In the genomic region with DNA sequence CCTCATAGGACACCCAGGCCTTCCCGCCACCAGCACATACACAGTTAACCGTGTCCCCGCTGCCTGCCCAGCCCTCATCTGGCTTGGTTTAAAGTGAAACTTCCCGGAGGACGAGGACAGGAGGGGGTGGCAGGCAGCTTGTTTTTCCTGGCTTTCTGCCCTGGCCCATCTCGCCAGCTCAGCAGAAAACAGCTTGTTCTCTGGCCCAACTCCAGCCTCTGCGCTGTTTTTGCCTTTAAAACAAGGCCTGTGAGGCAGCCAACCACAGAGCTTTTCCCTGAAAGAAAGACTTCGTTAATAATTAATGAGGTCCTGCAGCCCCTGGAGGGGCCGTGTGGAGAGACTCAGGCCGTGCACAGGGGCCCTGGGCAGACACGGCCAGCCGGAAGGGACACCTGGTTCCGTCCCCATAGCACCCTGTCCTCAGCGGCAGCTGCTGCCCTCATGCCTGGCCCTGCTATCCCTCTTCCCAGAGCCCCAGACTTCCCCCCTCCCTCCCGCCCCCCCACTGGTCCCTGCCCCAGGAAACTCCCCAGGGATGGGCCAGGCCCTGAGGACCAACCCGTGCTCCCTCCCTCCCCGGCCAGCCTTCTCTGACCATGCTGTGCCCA, we compare ENCODE assay signal across 1 cellular context.
TF ChIP-seq lines count a peak whose summit lies in the region.

No MANE protein-coding gene starts in this region.

TF ChIP-seq in HepG2, 621 proteins besides CTCF, POLR2A, EP300 and RAD21 (continued from another document):
- TF ChIP-seq, protein P1, sequence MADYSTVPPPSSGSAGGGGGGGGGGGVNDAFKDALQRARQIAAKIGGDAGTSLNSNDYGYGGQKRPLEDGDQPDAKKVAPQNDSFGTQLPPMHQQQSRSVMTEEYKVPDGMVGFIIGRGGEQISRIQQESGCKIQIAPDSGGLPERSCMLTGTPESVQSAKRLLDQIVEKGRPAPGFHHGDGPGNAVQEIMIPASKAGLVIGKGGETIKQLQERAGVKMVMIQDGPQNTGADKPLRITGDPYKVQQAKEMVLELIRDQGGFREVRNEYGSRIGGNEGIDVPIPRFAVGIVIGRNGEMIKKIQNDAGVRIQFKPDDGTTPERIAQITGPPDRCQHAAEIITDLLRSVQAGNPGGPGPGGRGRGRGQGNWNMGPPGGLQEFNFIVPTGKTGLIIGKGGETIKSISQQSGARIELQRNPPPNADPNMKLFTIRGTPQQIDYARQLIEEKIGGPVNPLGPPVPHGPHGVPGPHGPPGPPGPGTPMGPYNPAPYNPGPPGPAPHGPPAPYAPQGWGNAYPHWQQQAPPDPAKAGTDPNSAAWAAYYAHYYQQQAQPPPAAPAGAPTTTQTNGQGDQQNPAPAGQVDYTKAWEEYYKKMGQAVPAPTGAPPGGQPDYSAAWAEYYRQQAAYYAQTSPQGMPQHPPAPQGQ (CRISPR knock-in tag; IDR thresholded peaks at IDR 0.05; ENCODE audit: borderline replicate concordance): no peak
- TF ChIP-seq ZNF33B (CRISPR knock-in tag; IDR thresholded peaks at IDR 0.05) (no peak), FOXA1 (IDR thresholded peaks at IDR 0.05) (no peak), FOXA1 (CRISPR knock-in tag; IDR thresholded peaks at IDR 0.05) (0 out of 2 replicates have a peak, but pooled peaks have one; percentile 22), ZNF7 (CRISPR knock-in tag; IDR thresholded peaks at IDR 0.05) (no peak), HDAC1 (CRISPR knock-in tag; IDR thresholded peaks at IDR 0.05) (0 out of 2 replicates have a peak, but pooled peaks have one; percentile 49), SALL2 (CRISPR knock-in tag; IDR thresholded peaks at IDR 0.05) (no peak)
- TF ChIP-seq, protein P2, sequence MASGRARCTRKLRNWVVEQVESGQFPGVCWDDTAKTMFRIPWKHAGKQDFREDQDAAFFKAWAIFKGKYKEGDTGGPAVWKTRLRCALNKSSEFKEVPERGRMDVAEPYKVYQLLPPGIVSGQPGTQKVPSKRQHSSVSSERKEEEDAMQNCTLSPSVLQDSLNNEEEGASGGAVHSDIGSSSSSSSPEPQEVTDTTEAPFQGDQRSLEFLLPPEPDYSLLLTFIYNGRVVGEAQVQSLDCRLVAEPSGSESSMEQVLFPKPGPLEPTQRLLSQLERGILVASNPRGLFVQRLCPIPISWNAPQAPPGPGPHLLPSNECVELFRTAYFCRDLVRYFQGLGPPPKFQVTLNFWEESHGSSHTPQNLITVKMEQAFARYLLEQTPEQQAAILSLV (CRISPR knock-in tag; IDR thresholded peaks at IDR 0.05; ENCODE audit: borderline replicate concordance): no peak
